ENCODE assay signal across 8 cellular contexts in the genomic region with DNA sequence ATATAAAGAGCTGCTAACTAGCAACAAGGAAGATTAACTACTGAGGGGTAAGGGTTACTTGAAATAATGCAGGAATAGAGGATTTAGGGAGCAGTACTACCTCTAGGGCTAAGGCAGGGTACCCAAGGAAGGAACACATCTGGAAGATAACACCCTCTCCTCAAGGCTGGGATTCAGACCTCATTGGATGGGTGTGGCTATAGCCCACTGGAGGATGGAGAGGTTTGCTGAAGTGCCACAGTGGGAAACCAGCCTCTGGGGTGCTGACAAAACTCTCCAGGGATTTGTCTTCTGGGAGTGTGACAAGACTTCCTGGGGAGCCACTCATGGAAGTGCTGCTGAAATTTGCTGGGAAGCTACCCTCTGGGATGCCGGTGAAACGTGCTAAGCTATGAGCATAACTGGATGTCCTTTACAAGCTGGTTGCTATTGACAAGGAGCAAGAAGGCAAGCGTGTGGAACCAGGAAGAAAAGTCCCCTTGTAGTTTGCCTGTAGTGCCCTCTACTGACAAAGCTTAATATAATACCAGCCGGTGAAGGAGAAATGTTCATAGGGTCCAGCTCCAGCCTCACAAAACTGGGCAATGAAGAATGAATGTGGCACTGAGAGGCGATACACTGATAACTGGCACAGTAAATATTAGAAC.
DNase-seq lines count a peak whose midpoint lies in the region; ATAC-seq, FAIRE-seq and TF ChIP-seq lines count a peak whose summit lies in the region.

No MANE protein-coding gene starts in this region.

- 79% methylated on average over 5 of the region's 5 CpGs for WGBS in A549 (ENCODE audit: missing lambda C conversion rate)
- WGBS in GM12878 (ENCODE audit: insufficient coverage, insufficient replicate concordance, low lambda C conversion rate, missing lambda C conversion rate), result 3% methylated on average over 5 of the region's 5 CpGs

- H3K27ac ChIP-seq in A549, result peak overlapping the region in 1 of 2 experiments; percentile 61; a peak in 2 of 6 replicates
- no peak overlapping the region for H3K27ac ChIP-seq in GM12878 (ENCODE audit: control insufficient read depth, insufficient read depth)

- no peak for TF ChIP-seq EP300 in A549 (IDR thresholded peaks at IDR 0.05)
- no peak for TF ChIP-seq EP300 in GM12878 (IDR thresholded peaks at IDR 0.05; ENCODE audit: borderline replicate concordance in 1 of 2, control insufficient read depth in 1 of 2, low read depth in 2 of 2, low read length in 2 of 2)

- TF ChIP-seq POLR2A in A549 (IDR thresholded peaks at IDR 0.05; ENCODE audit: low read length) (no peak), GM12878 (IDR thresholded peaks at IDR 0.05; ENCODE audit: low read depth, low read length) (no peak)

- SMC1A ChIA-PET in GM12878 (lab: Charles Lee; ENCODE audit: uncharacterized antibody, unreplicated experiment), result interaction anchor here (0.6 to 2.7 kb wide), 26 partner anchors 8 to 1371 kb away, joined by 3 to 40 read pairs (median 4); no protein-coding TSS in a partner anchor

- in situ Hi-C loops in GM12878 (cut with MboI), result no loop called here

- no peak overlapping the region for H3K4me3 ChIP-seq in A549
- H3K4me3 ChIP-seq in GM12878, result no peak overlapping the region

- no peak for TF ChIP-seq CTCF in A549 (IDR thresholded peaks at IDR 0.05)
- peak; percentile 57 to 62 (median 57) for TF ChIP-seq CTCF in GM12878 (IDR thresholded peaks at IDR 0.05 in 2 of 3, conservative IDR thresholded peaks at IDR 0.05 in 1 of 3; ENCODE audit: control insufficient read depth in 2 of 3, extremely low read depth in 1 of 3, insufficient read depth in 1 of 3, low read depth in 3 of 3, low read length in 3 of 3)

- H3K79me2 ChIP-seq in GM12878 (ENCODE audit: control insufficient read depth, insufficient read depth, low read length), result no peaks in the 10 kb centered on the region

- ATAC-seq in A549 (peak in 1 of 2 experiments; percentile 61; a peak in 3 of 6 replicates), HG02870 (IDR thresholded peaks at IDR 0.05; ENCODE audit: unreplicated experiment) (peak; percentile 71), GM12878 (peak; percentile 95)

- H2AFZ ChIP-seq in GM12878 (ENCODE audit: control insufficient read depth, low read depth, low read length), result no peak overlapping the region

- RAD21 ChIA-PET in GM12878 (lab: Charles Lee; ENCODE audit: unreplicated experiment), result interaction anchor here (0.6 to 3.0 kb wide), 14 partner anchors 20 to 1247 kb away, joined by 3 to 29 read pairs (median 4); no protein-coding TSS in a partner anchor

- CTCF ChIA-PET in A549 (lab: Yijun Ruan, JAX) (interaction anchor here (1.6 kb wide), 2 partner anchors 12 to 53 kb away, joined by 4 to 10 read pairs; no protein-coding TSS in a partner anchor), GM12878 (lab: Yijun Ruan, JAX) (interaction anchor here (0.5 to 2.7 kb wide), 31 partner anchors 9 to 1372 kb away, joined by 3 to 138 read pairs (median 5); no protein-coding TSS in a partner anchor)

- H3K9me3 ChIP-seq in A549 (peaks cover 17% of the 10 kb centered on the region; the same call in 2 of the 3 replicates), GM12878 (replicated peaks; ENCODE audit: control insufficient read depth, insufficient read depth, low read length) (no peaks in the 10 kb centered on the region)

- H3K9ac ChIP-seq in GM12878 (ENCODE audit: control insufficient read depth, insufficient read depth, low read length), result no peak overlapping the region

- no peaks in the 10 kb centered on the region for H3K36me3 ChIP-seq in GM12878 (ENCODE audit: control insufficient read depth in 2 of 2, insufficient read depth in 2 of 2, low read length in 1 of 2)

- FAIRE-seq in A549 (lab: Jason Lieb, UNC) (no peak), GM12878 (lab: Jason Lieb, UNC) (peak; percentile 64)

- no TSS peak for BruUV-seq in GM12878 (replicated peaks; lab: Mats Ljungman, UMichigan)

- POLR2A ChIA-PET in A549 (lab: Yijun Ruan, JAX) (no interaction called here), GM12878 (lab: Charles Lee) (interaction anchor here (0.5 kb wide), 1 partner anchor 632 kb away, joined by 7 read pairs; no protein-coding TSS in a partner anchor)

- DNase-seq in A549 (ENCODE audit: low read depth in 1 of 2, low spot score in 1 of 2) (peak; percentile 7 to 66), GDM1 (lab: John Stamatoyannopoulos, UW) (peak; percentile 26), NCI-H526 treated with DMSO at 0.1 percent for 48 hours (lab: John Stamatoyannopoulos, UW) (peak; percentile 60), GM12878 (ENCODE audit: low read depth, low spot score) (peak; percentile 13), medulla oblongata (ENCODE audit: extremely low spot score) (peak; percentile 14)
- no peak for DNase-seq in activated effector memory CD4-positive, alpha-beta T cell treated with anti-CD3 and anti-CD28 coated beads, Interleukin-2, amount 50 U/mL, for 16 hours
- no peak for DNase-seq in activated effector memory CD4-positive, alpha-beta T cell treated with Interleukin-2 at 50 U/mL for 16 hours

- TF ChIP-seq RAD21 in A549 (conservative IDR thresholded peaks at IDR 0.05 in 1 of 2, IDR thresholded peaks at IDR 0.05 in 1 of 2) (peak in 1 of 2 experiments; percentile 59; a peak in 3 of 5 replicates), GM12878 (IDR thresholded peaks at IDR 0.05; ENCODE audit: insufficient read depth, low read depth, low read length) (peak; percentile 69)

- intact Hi-C loops in GM12878 (cut with micrococcal nuclease; ENCODE audit: unreplicated experiment), result loop anchor here (1.0 to 5.0 kb wide), 3 partner anchors 54 to 1249 kb away; no protein-coding TSS in a partner anchor

- H3K4me1 ChIP-seq in A549 (no peaks in the 10 kb centered on the region), GM12878 (ENCODE audit: control insufficient read depth, insufficient read depth, low read length) (no peaks in the 10 kb centered on the region)

- H3K4me2 ChIP-seq in A549, result no peak overlapping the region
- H3K4me2 ChIP-seq in GM12878 (ENCODE audit: control insufficient read depth, insufficient read depth), result no peak overlapping the region

- peaks cover 0 to 1% of the 10 kb centered on the region in 2 experiments; a peak in 1 of 4 replicates for H3K27me3 ChIP-seq in GM12878 (replicated peaks in 1 of 2; ENCODE audit: control insufficient read depth in 2 of 2, insufficient read depth in 2 of 2, low read length in 1 of 2)

- H4K20me1 ChIP-seq in GM12878 (ENCODE audit: control insufficient read depth, insufficient read depth), result no peaks in the 10 kb centered on the region

TF ChIP-seq in A549, 52 proteins besides CTCF, POLR2A, EP300 and RAD21 (continues in another document):
- TF ChIP-seq HOXB5 (CRISPR knock-in tag; IDR thresholded peaks at IDR 0.05), result no peak
- no peak for TF ChIP-seq HDAC2 (IDR thresholded peaks at IDR 0.05)
- TF ChIP-seq CBX2 (IDR thresholded peaks at IDR 0.05; ENCODE audit: borderline replicate concordance, low read depth), result no peak
- no peak for TF ChIP-seq USF2 (IDR thresholded peaks at IDR 0.05)
- no peak for TF ChIP-seq PBX3 (IDR thresholded peaks at IDR 0.05)
- TF ChIP-seq RCOR1 (IDR thresholded peaks at IDR 0.05; ENCODE audit: low read depth, low read length), result no peak
- TF ChIP-seq JUN (IDR thresholded peaks at IDR 0.05), result no peak
- TF ChIP-seq KDM1A (IDR thresholded peaks at IDR 0.05; ENCODE audit: low read depth), result no peak
- no peak for TF ChIP-seq MYC (IDR thresholded peaks at IDR 0.05; ENCODE audit: borderline replicate concordance, low read length)

TF ChIP-seq in GM12878, 131 proteins besides CTCF, POLR2A, EP300 and RAD21:
- TF ChIP-seq MEF2B (IDR thresholded peaks at IDR 0.05; ENCODE audit: partially characterized antibody, poor library complexity, severe bottlenecking) (peak; percentile 33), SMC3 (IDR thresholded peaks at IDR 0.05; ENCODE audit: borderline replicate concordance, low read length) (peak; percentile 65; the same call in 1 of the 2 replicates), POLR2AphosphoS2 (IDR thresholded peaks at IDR 0.05; ENCODE audit: low read depth, low read length) (no peak)
- TF ChIP-seq, protein P1, sequence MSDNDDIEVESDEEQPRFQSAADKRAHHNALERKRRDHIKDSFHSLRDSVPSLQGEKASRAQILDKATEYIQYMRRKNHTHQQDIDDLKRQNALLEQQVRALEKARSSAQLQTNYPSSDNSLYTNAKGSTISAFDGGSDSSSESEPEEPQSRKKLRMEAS (IDR thresholded peaks at IDR 0.05; ENCODE audit: low read depth, low read length), result no peak

Comparison
In these comparisons a context has a peak if more than half of its experiments do, and no peak if none do; other contexts are left out.
1. DNase-seq: peak in A549 (2 of 2), GDM1 (single experiment), NCI-H526 treated with DMSO at 0.1 percent for 48 hours (single experiment), GM12878 (single experiment) and medulla oblongata (single experiment); none in activated effector memory CD4-positive, alpha-beta T cell treated with anti-CD3 and anti-CD28 coated beads, Interleukin-2, amount 50 U/mL, for 16 hours (single experiment) and activated effector memory CD4-positive, alpha-beta T cell treated with Interleukin-2 at 50 U/mL for 16 hours (single experiment).
2. Of the 24 proteins assayed by ChIP-seq in both GM12878 and A549: peak only in GM12878: CTCF and SMC3; only in A549: none; in both: none; in neither: 21; mixed calls (peak in some experiments, not most) for 1.